Comparison of ENCODE assay signal across 9 cellular contexts in the genomic region with DNA sequence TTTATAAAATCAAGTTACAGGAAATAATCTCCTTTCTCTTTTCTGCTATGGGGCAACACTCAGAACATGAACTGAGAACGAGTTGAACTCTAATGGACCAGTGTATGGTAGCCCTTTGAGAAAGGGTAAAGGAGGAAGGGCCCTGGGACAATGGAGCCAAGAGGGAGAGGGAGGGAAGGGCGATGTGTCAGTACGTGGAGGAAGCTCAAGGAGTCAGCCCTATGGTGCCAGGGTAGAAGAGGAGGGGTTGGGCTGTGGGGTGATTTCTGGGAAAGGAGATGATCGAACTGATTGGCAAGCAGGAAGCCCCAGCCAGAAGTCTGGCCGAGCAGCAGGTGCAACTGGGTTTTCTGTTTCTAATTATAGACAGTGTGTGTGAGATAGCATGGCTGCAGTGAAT. TPM values are rescaled to one million over a fixed set of nuclear protein-coding genes. Genes with fewer than 3 reads are reported as not detected.
DNase-seq lines count a peak whose midpoint lies in the region; ATAC-seq and TF ChIP-seq lines count a peak whose summit lies in the region.
"Had no signal": no experiment of that assay in that cellular context is flagged by ENCODE, and none has a peak within 500 bp of the region (broad histone marks: within the 10 kb centered on the region; RNA-seq: fewer than 3 reads in every experiment).

No MANE protein-coding gene starts in this region.

- H3K9me3 Mint-ChIP-seq in activated naive CD4-positive, alpha-beta T cell treated with anti-CD3 and anti-CD28 coated beads for 36 hours = no peaks in the 10 kb centered on the region
- no peaks in the 10 kb centered on the region for H3K9me3 Mint-ChIP-seq in chondrocyte (ENCODE audit: low read depth)
- no peaks in the 10 kb centered on the region for H3K9me3 Mint-ChIP-seq in stimulated activated naive CD8-positive, alpha-beta T cell treated with anti-CD3 and anti-CD28 coated beads, Interleukin-15, amount 100 ng/mL, for 72 hours

- CTCF ChIA-PET in activated naive CD4-positive, alpha-beta T cell treated with anti-CD3 and anti-CD28 coated beads for 36 hours (lab: Charles Lee) = interaction anchor here (0.5 to 6.3 kb wide), 4 partner anchors 24 to 260 kb away, joined by 3 to 45 read pairs (median 24); no protein-coding TSS in a partner anchor

- in situ Hi-C loops in GM13976 (cut with MboI; ENCODE audit: low sequenced_read_pairs, unreplicated experiment) = no loop called here

- H3K4me1 Mint-ChIP-seq in activated naive CD4-positive, alpha-beta T cell treated with anti-CD3 and anti-CD28 coated beads for 36 hours (ENCODE audit: low read depth) = peaks cover 53% of the 10 kb centered on the region
- H3K4me1 Mint-ChIP-seq in chondrocyte (ENCODE audit: low read depth) = peaks cover 22% of the 10 kb centered on the region
- H3K4me1 Mint-ChIP-seq in stimulated activated naive CD8-positive, alpha-beta T cell treated with anti-CD3 and anti-CD28 coated beads, Interleukin-15, amount 100 ng/mL, for 72 hours = peaks cover 74% of the 10 kb centered on the region

- H3K4me3 Mint-ChIP-seq in activated naive CD4-positive, alpha-beta T cell treated with anti-CD3 and anti-CD28 coated beads for 36 hours = no peak overlapping the region
- H3K4me3 Mint-ChIP-seq in chondrocyte (ENCODE audit: unreplicated experiment) = no peak overlapping the region
- peak overlapping the region; percentile 75 to 90 for H3K4me3 Mint-ChIP-seq in stimulated activated naive CD8-positive, alpha-beta T cell treated with anti-CD3 and anti-CD28 coated beads, Interleukin-15, amount 100 ng/mL, for 72 hours

- TF ChIP-seq CTCF in chondrocyte (IDR thresholded peaks at IDR 0.05) (no peak), GM13976 (IDR thresholded peaks at IDR 0.05; ENCODE audit: borderline replicate concordance, control extremely low read depth, extremely low read depth, insufficient read depth, missing control alignments) (no peak)

- ATAC-seq in stimulated activated naive CD8-positive, alpha-beta T cell treated with anti-CD3 and anti-CD28 coated beads, Interleukin-15, amount 100 ng/mL, for 72 hours = peak; percentile 15
- no peak for ATAC-seq in GM21529 (IDR thresholded peaks at IDR 0.05; ENCODE audit: unreplicated experiment)

- no peaks in the 10 kb centered on the region for H3K27me3 Mint-ChIP-seq in activated naive CD4-positive, alpha-beta T cell treated with anti-CD3 and anti-CD28 coated beads for 36 hours (ENCODE audit: low read depth)
- no peaks in the 10 kb centered on the region for H3K27me3 Mint-ChIP-seq in chondrocyte (ENCODE audit: low read depth)
- H3K27me3 Mint-ChIP-seq in stimulated activated naive CD8-positive, alpha-beta T cell treated with anti-CD3 and anti-CD28 coated beads, Interleukin-15, amount 100 ng/mL, for 72 hours = no peaks in the 10 kb centered on the region

- H3K27ac Mint-ChIP-seq in activated naive CD4-positive, alpha-beta T cell treated with anti-CD3 and anti-CD28 coated beads for 36 hours = peak overlapping the region; percentile 81
- H3K27ac Mint-ChIP-seq in chondrocyte (ENCODE audit: unreplicated experiment) = peak overlapping the region; percentile 45
- H3K27ac Mint-ChIP-seq in stimulated activated naive CD8-positive, alpha-beta T cell treated with anti-CD3 and anti-CD28 coated beads, Interleukin-15, amount 100 ng/mL, for 72 hours = peak overlapping the region; percentile 100

- no peaks in the 10 kb centered on the region for H3K36me3 Mint-ChIP-seq in activated naive CD4-positive, alpha-beta T cell treated with anti-CD3 and anti-CD28 coated beads for 36 hours (ENCODE audit: low read depth)
- H3K36me3 Mint-ChIP-seq in chondrocyte (ENCODE audit: low read depth) = no peaks in the 10 kb centered on the region

- DNase-seq in activated naive CD4-positive, alpha-beta T cell treated with anti-CD3 and anti-CD28 coated beads for 36 hours = peak; percentile 63
- no peak for DNase-seq in activated naive CD4-positive, alpha-beta T cell (lab: John Stamatoyannopoulos, UW)
- DNase-seq in SK-N-DZ (ENCODE audit: low spot score) (peak; percentile 58), chondrocyte (ENCODE audit: low spot score) (no peak), NCI-H1694 treated with DMSO at 0.1 percent for 48 hours (lab: John Stamatoyannopoulos, UW) (no peak), GM13976 (ENCODE audit: low spot score) (no peak)
- DNase-seq in stimulated activated naive CD8-positive, alpha-beta T cell treated with anti-CD3 and anti-CD28 coated beads, Interleukin-15, amount 100 ng/mL, for 72 hours = peak; percentile 57 to 75
- DNase-seq: posterior cingulate gyrus had no signal

- intact Hi-C loops in activated naive CD4-positive, alpha-beta T cell treated with anti-CD3 and anti-CD28 coated beads for 36 hours (cut with micrococcal nuclease) = loop anchor here (1.0 to 10.0 kb wide), 4 partner anchors 63 to 637 kb away; partner anchors contain the start of gene BPTF

RNA-seq across cellular contexts. Expression of gene WIPI1, which starts 4.3 kb away (rescaled TPM):
- total RNA-seq in activated naive CD4-positive, alpha-beta T cell treated with anti-CD3 and anti-CD28 coated beads for 36 hours = 10 to 100 TPM; 13.5 to 14.3 TPM
- polyA plus RNA-seq in SK-N-DZ (2014; cell fraction: cytosol; rRNA removed) = 3.7 and 4.7 TPM in 2 replicates
- 1.4 and 7.6 TPM in 2 replicates for polyA plus RNA-seq in SK-N-DZ (2014; cell fraction: nucleus; rRNA removed)
- total RNA-seq in chondrocyte = 109 to 119 TPM (median 112 TPM) in 3 replicates

RNA-seq across cellular contexts. Expression of gene PRKAR1A, which starts 50.6 kb away (rescaled TPM):
- total RNA-seq in activated naive CD4-positive, alpha-beta T cell treated with anti-CD3 and anti-CD28 coated beads for 36 hours = 100 to 1,000 TPM; 151 TPM
- 143 and 210 TPM in 2 replicates for polyA plus RNA-seq in SK-N-DZ (2014; cell fraction: cytosol; rRNA removed)
- polyA plus RNA-seq in SK-N-DZ (2014; cell fraction: nucleus; rRNA removed) = 79.6 and 90.5 TPM in 2 replicates
- 267 to 300 TPM (median 269 TPM) in 3 replicates for total RNA-seq in chondrocyte

Comparison
In these comparisons a context has a peak if more than half of its experiments do, and no peak if none do; other contexts are left out.
1. DNase-seq: peak in activated naive CD4-positive, alpha-beta T cell treated with anti-CD3 and anti-CD28 coated beads for 36 hours (single experiment), SK-N-DZ (single experiment) and stimulated activated naive CD8-positive, alpha-beta T cell treated with anti-CD3 and anti-CD28 coated beads, Interleukin-15, amount 100 ng/mL, for 72 hours (2 of 2); none in activated naive CD4-positive, alpha-beta T cell (0 of 4), chondrocyte (single experiment), NCI-H1694 treated with DMSO at 0.1 percent for 48 hours (single experiment) and GM13976 (single experiment).
2. H3K27ac Mint-ChIP-seq: peak in every context shown above with its lines; median percentile 100 in stimulated activated naive CD8-positive, alpha-beta T cell treated with anti-CD3 and anti-CD28 coated beads, Interleukin-15, amount 100 ng/mL, for 72 hours; 81 in activated naive CD4-positive, alpha-beta T cell treated with anti-CD3 and anti-CD28 coated beads for 36 hours; 45 in chondrocyte.
3. H3K4me3 Mint-ChIP-seq: peak in stimulated activated naive CD8-positive, alpha-beta T cell treated with anti-CD3 and anti-CD28 coated beads, Interleukin-15, amount 100 ng/mL, for 72 hours (2 of 2); none in activated naive CD4-positive, alpha-beta T cell treated with anti-CD3 and anti-CD28 coated beads for 36 hours (single experiment) and chondrocyte (single experiment).